In the genomic region with DNA sequence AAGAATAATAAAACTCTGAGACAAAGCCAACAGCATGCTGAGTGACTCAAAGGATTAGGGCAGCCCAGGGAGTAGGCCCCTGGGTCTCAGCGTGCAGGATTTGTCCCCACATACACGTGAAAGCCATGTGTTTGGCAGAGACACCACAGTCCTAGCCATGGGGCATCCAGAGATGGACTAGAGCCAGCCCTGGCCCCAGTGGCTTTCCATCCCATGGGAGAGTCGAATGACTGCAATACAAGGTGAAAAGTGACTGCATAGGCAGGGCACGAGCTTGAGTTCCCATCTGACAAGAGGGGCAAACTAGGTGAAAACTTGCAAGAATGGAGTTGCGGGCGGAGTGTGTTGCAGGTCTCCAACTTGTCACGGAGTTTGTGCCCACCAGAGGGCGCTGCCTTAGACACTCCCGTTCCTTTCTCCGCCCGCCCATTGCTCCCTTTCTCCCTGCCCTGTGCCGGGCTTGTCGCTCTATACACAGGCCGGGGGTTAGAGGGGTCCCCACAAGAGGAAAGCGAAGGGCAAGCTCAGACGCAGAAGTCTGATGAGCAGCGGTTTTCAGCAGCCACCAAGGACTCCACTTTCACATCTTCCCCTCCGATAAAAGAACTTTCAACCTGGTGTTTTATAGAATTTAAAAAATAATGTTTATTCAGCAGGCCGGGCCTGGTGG, we compare ENCODE assay signal across 8 cellular contexts. TPM values are rescaled to one million over a fixed set of nuclear protein-coding genes. Genes with fewer than 3 reads are reported as not detected.
A peak's percentile ranks its signal among the peaks of the same experiment; 100 is the strongest.
DNase-seq lines count a peak whose midpoint lies in the region; ATAC-seq and TF ChIP-seq lines count a peak whose summit lies in the region.

No MANE protein-coding gene starts in this region.

- no peaks in the 10 kb centered on the region for H3K36me3 ChIP-seq in HUES48 (ENCODE audit: control insufficient read depth, insufficient read depth, low read length)
- no peaks in the 10 kb centered on the region for H3K36me3 ChIP-seq in Peyer's patch
- H3K36me3 ChIP-seq in fibroblast of lung (ENCODE audit: control insufficient read depth, insufficient read depth, low read length) = no peaks in the 10 kb centered on the region
- H3K36me3 ChIP-seq in subcutaneous abdominal adipose tissue (ENCODE audit: control insufficient read depth in 5 of 5, insufficient read depth in 5 of 5, low read length in 5 of 5) = no peaks in the 10 kb centered on the region

- H3K9ac ChIP-seq in HUES48 (ENCODE audit: low read depth, low read length) (no peak overlapping the region), fibroblast of lung (ENCODE audit: insufficient read depth, low read length) (no peak overlapping the region), subcutaneous abdominal adipose tissue (ENCODE audit: low read length in 5 of 5) (peak overlapping the region in 3 of 5 donors; percentile 34 to 66 (median 49))

- H2AFZ ChIP-seq in fibroblast of lung (ENCODE audit: low read length) = peak overlapping the region; percentile 64

- no peaks in the 10 kb centered on the region for H4K20me1 ChIP-seq in fibroblast of lung (ENCODE audit: control insufficient read depth, extremely low read depth, insufficient read depth, low read length)

- no peaks in the 10 kb centered on the region for H3K79me2 ChIP-seq in fibroblast of lung (ENCODE audit: control insufficient read depth, insufficient read depth, low read length)

- H3K9me3 Mint-ChIP-seq in natural killer cell treated with Interleukin-12 subunit alpha and Interleukin-12 subunit beta and Interleukin-15 and Interleukin-18, amount 100 ng/mL, for 72 hours = no peaks in the 10 kb centered on the region

- no peak overlapping the region for H3K4me3 Mint-ChIP-seq in natural killer cell treated with Interleukin-12 subunit alpha and Interleukin-12 subunit beta and Interleukin-15 and Interleukin-18, amount 100 ng/mL, for 72 hours

- peak overlapping the region; percentile 81 for H3K4me2 ChIP-seq in fibroblast of lung (ENCODE audit: extremely low read depth, insufficient read depth, low read length)

- peaks cover 6% of the 10 kb centered on the region for H3K4me1 ChIP-seq in HUES48 (ENCODE audit: control insufficient read depth, insufficient read depth, low read length)
- H3K4me1 ChIP-seq in Peyer's patch = peaks cover 0 to 4% (median 0%) of the 10 kb centered on the region in 4 donors
- peaks cover 12% of the 10 kb centered on the region for H3K4me1 ChIP-seq in fibroblast of lung (ENCODE audit: control insufficient read depth, extremely low read depth, insufficient read depth, low read length)
- H3K4me1 ChIP-seq in subcutaneous abdominal adipose tissue (ENCODE audit: control insufficient read depth in 5 of 5, insufficient read depth in 5 of 5, low read length in 5 of 5) = peaks cover 21 to 77% (median 59%) of the 10 kb centered on the region in 5 donors

- H3K27ac ChIP-seq in HUES48 (ENCODE audit: low read depth, low read length) (peak overlapping the region; percentile 64), Peyer's patch (no peak overlapping the region), fibroblast of lung (ENCODE audit: insufficient read depth, low read length) (no peak overlapping the region), subcutaneous abdominal adipose tissue (ENCODE audit: low read depth, low read length) (peak overlapping the region; percentile 94)

- no peaks in the 10 kb centered on the region for H3K36me3 Mint-ChIP-seq in natural killer cell treated with Interleukin-12 subunit alpha and Interleukin-12 subunit beta and Interleukin-15 and Interleukin-18, amount 100 ng/mL, for 72 hours

- peaks cover 4 to 6% of the 10 kb centered on the region in 2 donors for H3K4me1 Mint-ChIP-seq in natural killer cell treated with Interleukin-12 subunit alpha and Interleukin-12 subunit beta and Interleukin-15 and Interleukin-18, amount 100 ng/mL, for 72 hours (ENCODE audit: low read depth in 2 of 2)

- H3K9me3 ChIP-seq in HUES48 (ENCODE audit: control insufficient read depth, insufficient read depth, low read length) (no peaks in the 10 kb centered on the region), Peyer's patch (no peaks in the 10 kb centered on the region), fibroblast of lung (ENCODE audit: control insufficient read depth, insufficient read depth, low read depth, low read length) (no peaks in the 10 kb centered on the region), subcutaneous abdominal adipose tissue (ENCODE audit: control insufficient read depth in 5 of 5, low read length in 5 of 5) (no peaks in the 10 kb centered on the region)

- TF ChIP-seq CTCF in Peyer's patch (IDR thresholded peaks at IDR 0.05) = peak; percentile 41 to 80 (median 72)
- TF ChIP-seq CTCF in fibroblast of lung (conservative IDR thresholded peaks at IDR 0.05 in 1 of 2, IDR thresholded peaks at IDR 0.05 in 1 of 2; ENCODE audit: low read depth in 1 of 2, low read length in 2 of 2) = peak; percentile 57 to 76

- H3K4me3 ChIP-seq in HUES48 (ENCODE audit: low read depth, low read length) (no peak overlapping the region), Peyer's patch (peak overlapping the region in 1 of 4 donors; percentile 15), fibroblast of lung (replicated peaks in 1 of 4; ENCODE audit: control extremely low read depth in 1 of 4, insufficient read depth in 1 of 4, low read depth in 3 of 4, low read length in 4 of 4) (peak overlapping the region in 1 of 4 experiments; percentile 22), subcutaneous abdominal adipose tissue (ENCODE audit: low read depth in 1 of 5, low read length in 5 of 5) (peak overlapping the region in 4 of 5 donors; percentile 0 to 39 (median 20))

- peaks cover 23 to 32% of the 10 kb centered on the region in 2 donors for H3K27me3 Mint-ChIP-seq in natural killer cell treated with Interleukin-12 subunit alpha and Interleukin-12 subunit beta and Interleukin-15 and Interleukin-18, amount 100 ng/mL, for 72 hours

- TF ChIP-seq POLR2A in Peyer's patch (IDR thresholded peaks at IDR 0.05) = no peak

- H3K27ac Mint-ChIP-seq in natural killer cell treated with Interleukin-12 subunit alpha and Interleukin-12 subunit beta and Interleukin-15 and Interleukin-18, amount 100 ng/mL, for 72 hours = no peak overlapping the region

- peak; percentile 48 to 67 for ATAC-seq in natural killer cell treated with Interleukin-12 subunit alpha and Interleukin-12 subunit beta and Interleukin-15 and Interleukin-18, amount 100 ng/mL, for 72 hours
- no peak for ATAC-seq in HG02840 (IDR thresholded peaks at IDR 0.05; ENCODE audit: low FRiP score, unreplicated experiment)

- peak; percentile 90 for DNase-seq in DMS53 treated with DMSO at 0.1 percent for 48 hours (lab: John Stamatoyannopoulos, UW; ENCODE audit: unreplicated experiment)
- peak; percentile 72 to 94 (median 89) for DNase-seq in Peyer's patch
- peak; percentile 67 for DNase-seq in activated T-cell treated with anti-CD3 and anti-CD28 coated beads, Interleukin-2, amount 50 U/mL, for 1 hour
- peak; percentile 64 to 86 for DNase-seq in fibroblast of lung (ENCODE audit: low read depth in 2 of 2)
- peak; percentile 71 for DNase-seq in natural killer cell treated with Interleukin-12 subunit alpha and Interleukin-12 subunit beta and Interleukin-15 and Interleukin-18, amount 100 ng/mL, for 72 hours (ENCODE audit: low spot score)

- H3K27me3 ChIP-seq in HUES48 (ENCODE audit: control insufficient read depth, insufficient read depth, low read length) (no peaks in the 10 kb centered on the region), Peyer's patch (no peaks in the 10 kb centered on the region), fibroblast of lung (ENCODE audit: control insufficient read depth, insufficient read depth, low read length) (peaks cover 3% of the 10 kb centered on the region), subcutaneous abdominal adipose tissue (ENCODE audit: control insufficient read depth in 5 of 5, insufficient read depth in 4 of 5, low read length in 5 of 5) (no peaks in the 10 kb centered on the region)

RNA-seq across cellular contexts. Expression of gene TSKU, which starts 24.2 kb away (rescaled TPM):
- total RNA-seq in Peyer's patch (100 to 1,000 TPM in 2 of 4 donors, 10 to 100 TPM in 2; 27.2 to 152 (median 87.2) TPM), fibroblast of lung (5.0 and 5.1 TPM in 2 replicates)
- 4.5 and 10.6 TPM in 2 replicates for polyA plus RNA-seq in fibroblast of lung
- polyA plus RNA-seq in fibroblast of lung (2012) = 6.1 and 16.1 TPM in 2 replicates
- 8.2 and 21.6 TPM in 2 replicates for polyA minus RNA-seq in fibroblast of lung (ENCODE audit: low replicate concordance)
- not detected for total RNA-seq in natural killer cell treated with Interleukin-12 subunit alpha and Interleukin-12 subunit beta and Interleukin-15 and Interleukin-18, amount 100 ng/mL, for 72 hours

RNA-seq across cellular contexts. Expression of gene ACER3, which starts 53.4 kb away (rescaled TPM):
- total RNA-seq in Peyer's patch (10 to 100 TPM; 13.2 to 25.5 (median 19.8) TPM), fibroblast of lung (5.6 and 6.1 TPM in 2 replicates)
- 11.8 and 22.3 TPM in 2 replicates for polyA plus RNA-seq in fibroblast of lung
- polyA plus RNA-seq in fibroblast of lung (2012) = 6.5 and 12.2 TPM in 2 replicates
- polyA minus RNA-seq in fibroblast of lung (ENCODE audit: low replicate concordance) = 1.6 and 2.8 TPM in 2 replicates
- 10 to 100 TPM; 16.3 to 16.8 TPM for total RNA-seq in natural killer cell treated with Interleukin-12 subunit alpha and Interleukin-12 subunit beta and Interleukin-15 and Interleukin-18, amount 100 ng/mL, for 72 hours

Comparison
In these comparisons a context has a peak if more than half of its experiments do, and no peak if none do; other contexts are left out.
1. H3K27ac ChIP-seq: peak in HUES48 (single experiment) and subcutaneous abdominal adipose tissue (single experiment); none in Peyer's patch (0 of 4) and fibroblast of lung (single experiment).
2. H3K9ac ChIP-seq: peak in subcutaneous abdominal adipose tissue (3 of 5); none in HUES48 (single experiment) and fibroblast of lung (single experiment).
3. Peak in every context shown above with its lines, with median percentiles within 50 percentile points of each other: DNase-seq.